18 cellular contexts compared by ENCODE assay signal in genomic region chr18:34840416-34840815, GRCh38.
A peak's percentile ranks its signal among the peaks of the same experiment; 100 is the strongest.
DNase-seq lines count a peak whose midpoint lies in the region; ATAC-seq, FAIRE-seq and TF ChIP-seq lines count a peak whose summit lies in the region.
"Had no signal": no experiment of that assay in that cellular context is flagged by ENCODE, and none has a peak within 500 bp of the region (broad histone marks: within the 10 kb centered on the region; RNA-seq: fewer than 3 reads in every experiment).

No MANE protein-coding gene starts in this region.

- H3K4me3 ChIP-seq in HEK293 (ENCODE audit: low read depth, low read length), result no peak overlapping the region
- no peak overlapping the region for H3K4me3 ChIP-seq in LNCaP clone FGC (ENCODE audit: low read depth, low read length)
- no peak overlapping the region for H3K4me3 ChIP-seq in pancreas
- H3K4me3 ChIP-seq: Peyer's patch had no signal

- no peak for TF ChIP-seq CTCF in HEK293 (tag by site-specific recombination; IDR thresholded peaks at IDR 0.05)
- TF ChIP-seq CTCF in LNCaP clone FGC (IDR thresholded peaks at IDR 0.05; ENCODE audit: control insufficient read depth, extremely low read depth, insufficient read depth), result peak; percentile 39; the same call in 1 of the 2 replicates
- no peak for TF ChIP-seq CTCF in RWPE1 (conservative IDR thresholded peaks at IDR 0.05; ENCODE audit: low read depth)
- TF ChIP-seq CTCF in pancreas (IDR thresholded peaks at IDR 0.05), result no peak

- FAIRE-seq in pancreas (lab: Jason Lieb, UNC), result no peak
- FAIRE-seq: H1 had no signal

- in situ Hi-C loops in SK-MEL-5 (cut with HindIII; ENCODE audit: low pct_unique_long_range_greater_than_20kb, low sequenced_read_pairs), result no loop called here

- intact Hi-C loops in pancreas (cut with DNase I), result no loop called here

- POLR2A ChIA-PET in HEK293 (lab: Yijun Ruan, JAX) (no interaction called here), RWPE1 (lab: Yijun Ruan, JAX; ENCODE audit: low non-redundant PET) (no interaction called here)

- CTCF ChIA-PET in HEK293 (lab: Yijun Ruan, JAX), result interaction anchor here (1.0 to 1.6 kb wide), 4 partner anchors 11 to 302 kb away, joined by 3 to 5 read pairs (median 4); no protein-coding TSS in a partner anchor
- CTCF ChIA-PET in RWPE1 (lab: Yijun Ruan, JAX), result no interaction called here

- no peak for ATAC-seq in pancreas

- H3K36me3 ChIP-seq in HEK293 (ENCODE audit: control insufficient read depth in 2 of 2, insufficient read depth in 1 of 2, low read length in 2 of 2) (no peaks in the 10 kb centered on the region), pancreas (no peaks in the 10 kb centered on the region)
- H3K36me3 ChIP-seq: Peyer's patch had no signal

- no peak overlapping the region for H3K27ac ChIP-seq in HEK293 (ENCODE audit: extremely low read depth, low read depth, low read length)
- no peak overlapping the region for H3K27ac ChIP-seq in RWPE1
- H3K27ac ChIP-seq in pancreas, result no peak overlapping the region
- H3K27ac ChIP-seq: Peyer's patch had no signal

- 0 out of 2 replicates have a peak, but pooled peaks cover 2% of the 10 kb centered on the region for H3K4me1 ChIP-seq in HEK293 (ENCODE audit: control insufficient read depth, insufficient read depth, low read length)
- no peaks in the 10 kb centered on the region for H3K4me1 ChIP-seq in pancreas
- H3K4me1 ChIP-seq: Peyer's patch had no signal

- no peaks in the 10 kb centered on the region for H3K27me3 ChIP-seq in pancreas
- H3K27me3 ChIP-seq: Peyer's patch had no signal

- DNase-seq in LNCaP clone FGC (ENCODE audit: low read depth) (no peak), SK-MEL-5 (ENCODE audit: low read depth, low spot score) (peak; percentile 5), left kidney (ENCODE audit: low read depth, low spot score) (peak; percentile 29), RWPE1 (ENCODE audit: low spot score) (no peak), pancreas (no peak)
- no peak for DNase-seq in activated CD4-positive, CD25-positive, alpha-beta regulatory T cell treated with anti-CD3 and anti-CD28 coated beads, Interleukin-2, amount 50 U/mL, for 72 hours
- DNase-seq in effector CD4-positive, alpha-beta T cell, result no peak
- DNase-seq: AML-193, GDM1, NCI-H1105, NCI-H1694 treated with DMSO at 0.1 percent for 48 hours, NCI-H345, NCI-H524 treated with DMSO at 0.1 percent for 48 hours, Peyer's patch, Right ventricle myocardium superior, SK-N-SH had no signal

- H3K9me3 ChIP-seq in HEK293 (ENCODE audit: control insufficient read depth, insufficient read depth, low read depth, low read length) (no peaks in the 10 kb centered on the region), pancreas (no peaks in the 10 kb centered on the region)
- H3K9me3 ChIP-seq: Peyer's patch, SK-N-SH had no signal

- WGBS in pancreas, 2 donors, result 91 to 93% methylated on average over 2 of the region's 2 CpGs

TF ChIP-seq in HEK293, 187 proteins besides CTCF, POLR2A, EP300 and RAD21:
- TF ChIP-seq TCF7L2 (IDR thresholded peaks at IDR 0.05; ENCODE audit: borderline replicate concordance, low read depth, low read length), result peak; percentile 64; the same call in 1 of the 2 replicates
- no peak for TF ChIP-seq ZNF677 (tag by site-specific recombination; IDR thresholded peaks at IDR 0.05)

Comparison
In these comparisons a context has a peak if more than half of its experiments do, and no peak if none do; other contexts are left out.
1. DNase-seq: peak in SK-MEL-5 (single experiment) and left kidney (single experiment); none in LNCaP clone FGC (single experiment), activated CD4-positive, CD25-positive, alpha-beta regulatory T cell treated with anti-CD3 and anti-CD28 coated beads, Interleukin-2, amount 50 U/mL, for 72 hours (single experiment), effector CD4-positive, alpha-beta T cell (single experiment), RWPE1 (single experiment) and pancreas (0 of 6).